1 cellular context compared by ENCODE assay signal in the genomic region with DNA sequence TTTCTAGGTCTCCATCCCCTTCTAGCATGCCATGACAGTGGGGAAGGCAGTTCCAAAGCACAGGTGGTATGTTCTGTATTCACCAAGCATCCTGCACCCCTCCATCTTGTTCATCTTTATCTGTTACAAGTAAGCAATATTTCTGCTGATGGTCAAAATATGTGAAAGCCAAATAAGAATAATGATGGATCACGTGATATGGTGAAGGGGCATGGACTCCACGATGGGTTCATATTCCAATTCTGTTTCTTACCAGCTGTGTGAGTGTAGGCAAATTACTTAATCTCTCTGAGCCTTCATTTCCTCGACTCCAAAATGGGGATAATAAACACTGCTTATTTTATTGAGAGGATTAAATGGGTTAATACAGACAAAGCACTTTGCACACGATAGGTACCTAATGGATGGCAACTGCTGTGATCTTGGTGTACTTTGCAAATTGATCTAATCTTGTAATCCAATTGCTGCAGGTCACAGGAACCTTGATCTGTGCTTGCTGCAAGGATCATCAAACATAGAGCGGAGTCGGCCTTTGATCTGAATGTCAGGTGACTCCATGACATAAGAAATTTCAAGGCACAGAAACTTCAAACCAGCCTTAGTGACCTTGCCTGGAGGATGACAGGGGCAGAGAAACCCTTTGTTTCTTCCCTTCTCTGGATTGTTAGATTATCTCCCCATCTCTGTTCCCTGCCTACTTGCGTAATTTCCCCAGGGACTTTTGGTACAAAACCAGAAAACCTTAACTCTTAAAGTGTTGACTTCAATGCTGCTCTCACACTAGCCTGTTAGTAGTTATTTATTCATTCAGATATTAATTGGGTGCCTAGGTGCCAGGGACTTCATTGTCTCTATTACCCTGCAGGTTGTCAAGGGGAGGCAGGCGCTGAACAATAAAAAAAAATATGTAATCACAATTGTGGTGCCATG.
TF ChIP-seq lines count a peak whose summit lies in the region.

No MANE protein-coding gene starts in this region.

TF ChIP-seq in HepG2, 621 proteins besides CTCF, POLR2A, EP300 and RAD21 (continued from another document and continues in another):
- TF ChIP-seq KIAA2018 (CRISPR knock-in tag; IDR thresholded peaks at IDR 0.05; ENCODE audit: borderline replicate concordance) = no peak
- TF ChIP-seq ZBTB3 (CRISPR knock-in tag; IDR thresholded peaks at IDR 0.05; ENCODE audit: borderline replicate concordance, low read depth) = no peak
- TF ChIP-seq CBX1 (IDR thresholded peaks at IDR 0.05; ENCODE audit: low read depth) = no peak
- peak; percentile 98 for TF ChIP-seq GATAD2A (CRISPR knock-in tag; IDR thresholded peaks at IDR 0.05)
- peak; percentile 83 for TF ChIP-seq ARNTL (CRISPR knock-in tag; IDR thresholded peaks at IDR 0.05)
- TF ChIP-seq NCOA2 (CRISPR knock-in tag; IDR thresholded peaks at IDR 0.05) = peak; percentile 99
- TF ChIP-seq ELF3 (CRISPR knock-in tag; IDR thresholded peaks at IDR 0.05) = peak; percentile 65
- TF ChIP-seq NR2C2 (CRISPR knock-in tag; IDR thresholded peaks at IDR 0.05; ENCODE audit: borderline replicate concordance) = peak; percentile 52; the same call in 1 of the 2 replicates
- TF ChIP-seq ZBTB7A (CRISPR knock-in tag; IDR thresholded peaks at IDR 0.05) = peak; percentile 67; the same call in 1 of the 2 replicates
- TF ChIP-seq ZBED4 (CRISPR knock-in tag; IDR thresholded peaks at IDR 0.05; ENCODE audit: borderline replicate concordance) = peak; percentile 76; the same call in 1 of the 2 replicates
- no peak for TF ChIP-seq ZNF841 (CRISPR knock-in tag; IDR thresholded peaks at IDR 0.05; ENCODE audit: borderline replicate concordance)
- TF ChIP-seq ZMYM2 (CRISPR knock-in tag; IDR thresholded peaks at IDR 0.05) = peak; percentile 83
- TF ChIP-seq ZNF121 (CRISPR knock-in tag; IDR thresholded peaks at IDR 0.05) = no peak
- TF ChIP-seq, protein P1, sequence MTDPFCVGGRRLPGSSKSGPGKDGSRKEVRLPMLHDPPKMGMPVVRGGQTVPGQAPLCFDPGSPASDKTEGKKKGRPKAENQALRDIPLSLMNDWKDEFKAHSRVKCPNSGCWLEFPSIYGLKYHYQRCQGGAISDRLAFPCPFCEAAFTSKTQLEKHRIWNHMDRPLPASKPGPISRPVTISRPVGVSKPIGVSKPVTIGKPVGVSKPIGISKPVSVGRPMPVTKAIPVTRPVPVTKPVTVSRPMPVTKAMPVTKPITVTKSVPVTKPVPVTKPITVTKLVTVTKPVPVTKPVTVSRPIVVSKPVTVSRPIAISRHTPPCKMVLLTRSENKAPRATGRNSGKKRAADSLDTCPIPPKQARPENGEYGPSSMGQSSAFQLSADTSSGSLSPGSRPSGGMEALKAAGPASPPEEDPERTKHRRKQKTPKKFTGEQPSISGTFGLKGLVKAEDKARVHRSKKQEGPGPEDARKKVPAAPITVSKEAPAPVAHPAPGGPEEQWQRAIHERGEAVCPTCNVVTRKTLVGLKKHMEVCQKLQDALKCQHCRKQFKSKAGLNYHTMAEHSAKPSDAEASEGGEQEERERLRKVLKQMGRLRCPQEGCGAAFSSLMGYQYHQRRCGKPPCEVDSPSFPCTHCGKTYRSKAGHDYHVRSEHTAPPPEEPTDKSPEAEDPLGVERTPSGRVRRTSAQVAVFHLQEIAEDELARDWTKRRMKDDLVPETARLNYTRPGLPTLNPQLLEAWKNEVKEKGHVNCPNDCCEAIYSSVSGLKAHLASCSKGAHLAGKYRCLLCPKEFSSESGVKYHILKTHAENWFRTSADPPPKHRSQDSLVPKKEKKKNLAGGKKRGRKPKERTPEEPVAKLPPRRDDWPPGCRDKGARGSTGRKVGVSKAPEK (CRISPR knock-in tag; IDR thresholded peaks at IDR 0.05; ENCODE audit: borderline replicate concordance) = no peak
- TF ChIP-seq, protein P2, sequence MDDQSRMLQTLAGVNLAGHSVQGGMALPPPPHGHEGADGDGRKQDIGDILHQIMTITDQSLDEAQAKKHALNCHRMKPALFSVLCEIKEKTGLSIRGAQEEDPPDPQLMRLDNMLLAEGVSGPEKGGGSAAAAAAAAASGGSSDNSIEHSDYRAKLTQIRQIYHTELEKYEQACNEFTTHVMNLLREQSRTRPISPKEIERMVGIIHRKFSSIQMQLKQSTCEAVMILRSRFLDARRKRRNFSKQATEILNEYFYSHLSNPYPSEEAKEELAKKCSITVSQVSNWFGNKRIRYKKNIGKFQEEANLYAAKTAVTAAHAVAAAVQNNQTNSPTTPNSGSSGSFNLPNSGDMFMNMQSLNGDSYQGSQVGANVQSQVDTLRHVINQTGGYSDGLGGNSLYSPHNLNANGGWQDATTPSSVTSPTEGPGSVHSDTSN (CRISPR knock-in tag; IDR thresholded peaks at IDR 0.05; ENCODE audit: borderline replicate concordance) = no peak
- TF ChIP-seq ZNF12 (CRISPR knock-in tag; IDR thresholded peaks at IDR 0.05) = peak; percentile 60; the same call in 1 of the 2 replicates
- peak; percentile 88 for TF ChIP-seq ZSCAN30 (CRISPR knock-in tag; IDR thresholded peaks at IDR 0.05)
- TF ChIP-seq ZNF24 (IDR thresholded peaks at IDR 0.05) = no peak
- peak; percentile 90 for TF ChIP-seq TBL1XR1 (IDR thresholded peaks at IDR 0.05; ENCODE audit: borderline replicate concordance, low read length, partially characterized antibody)
- TF ChIP-seq, protein P3, sequence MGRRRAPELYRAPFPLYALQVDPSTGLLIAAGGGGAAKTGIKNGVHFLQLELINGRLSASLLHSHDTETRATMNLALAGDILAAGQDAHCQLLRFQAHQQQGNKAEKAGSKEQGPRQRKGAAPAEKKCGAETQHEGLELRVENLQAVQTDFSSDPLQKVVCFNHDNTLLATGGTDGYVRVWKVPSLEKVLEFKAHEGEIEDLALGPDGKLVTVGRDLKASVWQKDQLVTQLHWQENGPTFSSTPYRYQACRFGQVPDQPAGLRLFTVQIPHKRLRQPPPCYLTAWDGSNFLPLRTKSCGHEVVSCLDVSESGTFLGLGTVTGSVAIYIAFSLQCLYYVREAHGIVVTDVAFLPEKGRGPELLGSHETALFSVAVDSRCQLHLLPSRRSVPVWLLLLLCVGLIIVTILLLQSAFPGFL (CRISPR knock-in tag; IDR thresholded peaks at IDR 0.05) = no peak
- TF ChIP-seq, protein P4, sequence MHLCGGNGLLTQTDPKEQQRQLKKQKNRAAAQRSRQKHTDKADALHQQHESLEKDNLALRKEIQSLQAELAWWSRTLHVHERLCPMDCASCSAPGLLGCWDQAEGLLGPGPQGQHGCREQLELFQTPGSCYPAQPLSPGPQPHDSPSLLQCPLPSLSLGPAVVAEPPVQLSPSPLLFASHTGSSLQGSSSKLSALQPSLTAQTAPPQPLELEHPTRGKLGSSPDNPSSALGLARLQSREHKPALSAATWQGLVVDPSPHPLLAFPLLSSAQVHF (CRISPR knock-in tag; IDR thresholded peaks at IDR 0.05) = no peak
- no peak for TF ChIP-seq ZNF782 (CRISPR knock-in tag; IDR thresholded peaks at IDR 0.05; ENCODE audit: borderline replicate concordance)
- no peak for TF ChIP-seq ARHGAP35 (CRISPR knock-in tag; IDR thresholded peaks at IDR 0.05; ENCODE audit: borderline replicate concordance)
- no peak for TF ChIP-seq ZNF282 (IDR thresholded peaks at IDR 0.05; ENCODE audit: partially characterized antibody)
- TF ChIP-seq CHCHD3 (CRISPR knock-in tag; IDR thresholded peaks at IDR 0.05) = no peak
- TF ChIP-seq KLF11 (CRISPR knock-in tag; IDR thresholded peaks at IDR 0.05) = no peak
- no peak for TF ChIP-seq ZNF263 (CRISPR knock-in tag; IDR thresholded peaks at IDR 0.05)
- TF ChIP-seq RARA (CRISPR knock-in tag; IDR thresholded peaks at IDR 0.05) = peak; percentile 99
- TF ChIP-seq HOXA3 (CRISPR knock-in tag; IDR thresholded peaks at IDR 0.05) = peak; percentile 76; the same call in 1 of the 2 replicates
- TF ChIP-seq RBAK (CRISPR knock-in tag; IDR thresholded peaks at IDR 0.05) = no peak
- TF ChIP-seq HMGA1 (CRISPR knock-in tag; conservative IDR thresholded peaks at IDR 0.05) = no peak
- TF ChIP-seq NPAS2 (CRISPR knock-in tag; IDR thresholded peaks at IDR 0.05; ENCODE audit: borderline replicate concordance) = no peak
- TF ChIP-seq JARID2 (CRISPR knock-in tag; IDR thresholded peaks at IDR 0.05; ENCODE audit: insufficient replicate concordance) = no peak
- no peak for TF ChIP-seq ZNF558 (CRISPR knock-in tag; IDR thresholded peaks at IDR 0.05; ENCODE audit: borderline replicate concordance)
- TF ChIP-seq SNAPC5 (CRISPR knock-in tag; IDR thresholded peaks at IDR 0.05; ENCODE audit: borderline replicate concordance) = no peak
- no peak for TF ChIP-seq CBFB (CRISPR knock-in tag; IDR thresholded peaks at IDR 0.05)
- TF ChIP-seq CENPT (CRISPR knock-in tag; IDR thresholded peaks at IDR 0.05; ENCODE audit: low read depth) = no peak
- TF ChIP-seq TOE1 (CRISPR knock-in tag; IDR thresholded peaks at IDR 0.05) = no peak; the same call in 1 of the 2 replicates
- peak; percentile 67; the same call in 1 of the 2 replicates for TF ChIP-seq NKX3-1 (CRISPR knock-in tag; IDR thresholded peaks at IDR 0.05)
- no peak for TF ChIP-seq ZC3H13 (CRISPR knock-in tag; IDR thresholded peaks at IDR 0.05)
- TF ChIP-seq, protein P5, sequence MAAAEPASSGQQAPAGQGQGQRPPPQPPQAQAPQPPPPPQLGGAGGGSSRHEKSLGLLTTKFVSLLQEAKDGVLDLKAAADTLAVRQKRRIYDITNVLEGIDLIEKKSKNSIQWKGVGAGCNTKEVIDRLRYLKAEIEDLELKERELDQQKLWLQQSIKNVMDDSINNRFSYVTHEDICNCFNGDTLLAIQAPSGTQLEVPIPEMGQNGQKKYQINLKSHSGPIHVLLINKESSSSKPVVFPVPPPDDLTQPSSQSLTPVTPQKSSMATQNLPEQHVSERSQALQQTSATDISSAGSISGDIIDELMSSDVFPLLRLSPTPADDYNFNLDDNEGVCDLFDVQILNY (CRISPR knock-in tag; conservative IDR thresholded peaks at IDR 0.05) = no peak
- no peak for TF ChIP-seq RNF2 (conservative IDR thresholded peaks at IDR 0.05; ENCODE audit: low read depth)
